ENCODE assay signal across 6 cellular contexts in genomic region chr4:986428-986948, GRCh38. TPM values are rescaled to one million over a fixed set of nuclear protein-coding genes. Genes with fewer than 3 reads are reported as not detected.
DNase-seq lines count a peak whose midpoint lies in the region; ATAC-seq and TF ChIP-seq lines count a peak whose summit lies in the region.

No MANE protein-coding gene starts in this region.

- intact Hi-C loops in vagina (cut with DNase I): no loop called here

- H3K4me3 ChIP-seq in Peyer's patch (peak overlapping the region; percentile 57 to 98 (median 72)), iPS-11a (ENCODE audit: low read depth, low read length) (peak overlapping the region; percentile 47), vagina (peak overlapping the region; percentile 64 to 74)

- H3K27ac ChIP-seq in Peyer's patch: peak overlapping the region; percentile 65 to 86 (median 77)
- peak overlapping the region; percentile 60 for H3K27ac ChIP-seq in vagina

- no peak for DNase-seq in Peyer's patch
- DNase-seq in vagina (ENCODE audit: extremely low spot score in 2 of 2): no peak
- DNase-seq in NCI-H1436 (lab: John Stamatoyannopoulos, UW): no peak

- H3K27me3 ChIP-seq in Peyer's patch: no peaks in the 10 kb centered on the region
- no peaks in the 10 kb centered on the region for H3K27me3 ChIP-seq in vagina

- ATAC-seq in GM21576 (IDR thresholded peaks at IDR 0.05; ENCODE audit: unreplicated experiment) (peak; percentile 13), HG03457 (IDR thresholded peaks at IDR 0.05; ENCODE audit: unreplicated experiment) (no peak)

- peaks cover 0 to 34% (median 16%) of the 10 kb centered on the region in 4 donors for H3K4me1 ChIP-seq in Peyer's patch
- peaks cover 32% of the 10 kb centered on the region for H3K4me1 ChIP-seq in vagina

- H3K36me3 ChIP-seq in Peyer's patch (peaks cover 0 to 23% (median 0%) of the 10 kb centered on the region in 3 donors), vagina (no peaks in the 10 kb centered on the region)

- H3K9me3 ChIP-seq in Peyer's patch (no peaks in the 10 kb centered on the region), vagina (no peaks in the 10 kb centered on the region)

- TF ChIP-seq CTCF in Peyer's patch (IDR thresholded peaks at IDR 0.05) (no peak), vagina (IDR thresholded peaks at IDR 0.05) (no peak)

- TF ChIP-seq POLR2A in Peyer's patch (IDR thresholded peaks at IDR 0.05): peak in 1 of 2 donors; percentile 53
- no peak for TF ChIP-seq POLR2A in vagina (IDR thresholded peaks at IDR 0.05)

RNA-seq across cellular contexts. Expression of gene IDUA, which starts 0.4 kb away (rescaled TPM):
- total RNA-seq in Peyer's patch (100 to 1,000 TPM in 1 of 4 donors, 10 to 100 TPM in 3; 40.4 to 114 (median 71.4) TPM), vagina (28.0 TPM)

RNA-seq across cellular contexts. Expression of gene SLC26A1, which starts 6.7 kb away (rescaled TPM):
- total RNA-seq in Peyer's patch (10 to 100 TPM in 3 of 4 donors, under 1 TPM in 1; 0.83 to 35.7 (median 24.3) TPM), vagina (2.9 TPM)

RNA-seq across cellular contexts. Expression of gene DGKQ, which starts 13.1 kb away (rescaled TPM):
- total RNA-seq in Peyer's patch (100 to 1,000 TPM in 2 of 4 donors, 10 to 100 TPM in 2; 32.2 to 119 (median 101) TPM), vagina (16.2 TPM)

RNA-seq across cellular contexts. Expression of gene FGFRL1, which starts 24.9 kb away (rescaled TPM):
- total RNA-seq in Peyer's patch (10 to 100 TPM; 10.3 to 29.7 (median 26.8) TPM), vagina (20.9 TPM)

RNA-seq across cellular contexts. Expression of gene TMEM175, which starts 54.2 kb away (rescaled TPM):
- 100 to 1,000 TPM in 1 of 4 donors, 10 to 100 TPM in 3; 46.1 to 111 (median 56.6) TPM for total RNA-seq in Peyer's patch
- 56.5 TPM for total RNA-seq in vagina
